33 cellular contexts compared by ENCODE assay signal in the genomic region with DNA sequence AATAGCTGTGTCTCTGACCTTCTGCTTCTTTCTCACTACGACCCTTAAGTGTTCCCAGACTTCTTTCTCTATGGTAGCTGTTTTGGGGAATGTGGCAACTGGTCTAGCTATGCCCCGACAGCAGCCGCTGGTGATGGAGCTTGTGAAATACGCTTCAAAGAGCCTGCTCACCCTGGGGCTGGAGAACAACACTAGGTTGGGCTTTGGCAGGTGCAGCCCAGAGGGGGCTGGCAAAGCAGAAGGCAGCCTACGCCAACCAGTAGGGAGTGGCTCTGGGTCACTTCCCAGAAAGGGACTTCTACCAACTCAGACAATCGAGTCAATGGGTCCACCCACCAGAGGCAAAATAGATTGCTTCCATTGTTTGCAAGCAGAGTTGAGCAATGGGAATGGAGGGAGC.
"Had no signal": no experiment of that assay in that cellular context is flagged by ENCODE, and none has a peak within 500 bp of the region (broad histone marks: within the 10 kb centered on the region; RNA-seq: fewer than 3 reads in every experiment).

No MANE protein-coding gene starts in this region.

- DNase-seq: activated B cell treated with CpG ODN at 0.5 μM for 24 hours; activated CD4-positive, alpha-beta T cell treated with anti-CD3 and anti-CD28 coated beads for 48 hours; activated CD4-positive, alpha-beta T cell treated with anti-CD3 and anti-CD28 coated beads, Interleukin-2, amount 50 U/mL, for 1 hour; activated CD4-positive, alpha-beta T cell treated with anti-CD3 and anti-CD28 coated beads, Interleukin-2, amount 50 U/mL, for 48 hours; activated CD8-positive, alpha-beta memory T cell treated with anti-CD3 and anti-CD28 coated beads for 24 hours; activated CD8-positive, alpha-beta T cell treated with anti-CD3 and anti-CD28 coated beads for 36 hours; activated effector memory CD4-positive, alpha-beta T cell treated with Interleukin-2 at 50 U/mL for 16 hours; activated gamma-delta T cell treated with Interleukin-2 at 50 U/mL for 16 hours; activated naive CD4-positive, alpha-beta T cell treated with Interleukin-2 at 50 U/mL for 16 hours; activated naive CD8-positive, alpha-beta T cell treated with anti-CD3 and anti-CD28 coated beads for 36 hours; activated naive CD8-positive, alpha-beta T cell treated with anti-CD3 and anti-CD28 coated beads, Interleukin-2, amount 50 U/mL, for 24 hours; activated T-cell treated with anti-CD3 and anti-CD28 coated beads, Interleukin-2, amount 50 U/mL, for 4 hours; adrenal gland; amygdala; aorta; body of pancreas; cortex of kidney; dermis blood vessel endothelial cell; effector CD4-positive, alpha-beta T cell; foreskin fibroblast; head of caudate nucleus; hippocampal formation; T1000; WERI-Rb-1 had no signal

- H3K9me3 ChIP-seq: adrenal gland, body of pancreas had no signal

- H3K4me1 Mint-ChIP-seq: activated naive CD4-positive, alpha-beta T cell treated with anti-CD3 and anti-CD28 coated beads, Interleukin-2, amount 50 U/mL, for 24 hours; activated naive CD8-positive, alpha-beta T cell treated with anti-CD3 and anti-CD28 coated beads for 36 hours; activated T-helper 17 cell treated with anti-CD3 and anti-CD28 coated beads, Interleukin-2, amount 50 U/mL, for 72 hours had no signal

- H3K4me3 Mint-ChIP-seq: activated B cell treated with CpG ODN at 0.5 μM for 24 hours; activated CD8-positive, alpha-beta T cell treated with anti-CD3 and anti-CD28 coated beads for 36 hours; activated naive CD4-positive, alpha-beta T cell treated with anti-CD3 and anti-CD28 coated beads, Interleukin-2, amount 50 U/mL, for 24 hours; activated naive CD8-positive, alpha-beta T cell treated with anti-CD3 and anti-CD28 coated beads for 36 hours; activated naive CD8-positive, alpha-beta T cell treated with anti-CD3 and anti-CD28 coated beads, Interleukin-2, amount 50 U/mL, for 24 hours; activated T-cell treated with anti-CD3 and anti-CD28 coated beads, Interleukin-2, amount 50 U/mL, for 4 hours; activated T-helper 17 cell treated with anti-CD3 and anti-CD28 coated beads, Interleukin-2, amount 50 U/mL, for 72 hours; T-helper 2 cell treated with Interferon-gamma antibody and Interleukin-4, amounts not matched to agents 5 μg/mL and 100 μg/mL, for 36 hours had no signal

- H3K36me3 ChIP-seq: adrenal gland, WERI-Rb-1 had no signal

- H3K27ac ChIP-seq: adrenal gland, body of pancreas, epithelial cell of prostate, WERI-Rb-1 had no signal

- H3K27me3 ChIP-seq: adrenal gland, body of pancreas had no signal

- H3K9me3 Mint-ChIP-seq: activated B cell treated with CpG ODN at 0.5 μM for 24 hours; activated CD8-positive, alpha-beta T cell treated with anti-CD3 and anti-CD28 coated beads for 36 hours; activated naive CD4-positive, alpha-beta T cell treated with anti-CD3 and anti-CD28 coated beads, Interleukin-2, amount 50 U/mL, for 24 hours; activated naive CD8-positive, alpha-beta T cell treated with anti-CD3 and anti-CD28 coated beads for 36 hours; activated naive CD8-positive, alpha-beta T cell treated with anti-CD3 and anti-CD28 coated beads, Interleukin-2, amount 50 U/mL, for 24 hours; activated T-cell treated with anti-CD3 and anti-CD28 coated beads, Interleukin-2, amount 50 U/mL, for 4 hours; T-helper 2 cell treated with Interferon-gamma antibody and Interleukin-4, amounts not matched to agents 5 μg/mL and 100 μg/mL, for 36 hours had no signal

- ATAC-seq: activated CD4-positive, CD25-positive, alpha-beta regulatory T cell treated with anti-CD3 and anti-CD28 coated beads, Interleukin-2, amount 50 U/mL, for 24 hours; activated CD8-positive, alpha-beta T cell treated with anti-CD3 and anti-CD28 coated beads for 36 hours; activated naive CD8-positive, alpha-beta T cell treated with anti-CD3 and anti-CD28 coated beads, Interleukin-2, amount 50 U/mL, for 24 hours; activated T-cell treated with anti-CD3 and anti-CD28 coated beads, Interleukin-2, amount 50 U/mL, for 4 hours; activated T-helper 17 cell treated with anti-CD3 and anti-CD28 coated beads, Interleukin-2, amount 50 U/mL, for 72 hours; body of pancreas had no signal

- H3K4me3 ChIP-seq: adrenal gland, body of pancreas had no signal

- H3K4me1 ChIP-seq: adrenal gland, body of pancreas had no signal

- H3K27me3 Mint-ChIP-seq: activated B cell treated with CpG ODN at 0.5 μM for 24 hours; activated CD8-positive, alpha-beta T cell treated with anti-CD3 and anti-CD28 coated beads for 36 hours; activated naive CD8-positive, alpha-beta T cell treated with anti-CD3 and anti-CD28 coated beads for 36 hours had no signal

- H3K27ac Mint-ChIP-seq: activated B cell treated with CpG ODN at 0.5 μM for 24 hours; activated CD8-positive, alpha-beta T cell treated with anti-CD3 and anti-CD28 coated beads for 36 hours; activated naive CD4-positive, alpha-beta T cell treated with anti-CD3 and anti-CD28 coated beads, Interleukin-2, amount 50 U/mL, for 24 hours; activated naive CD8-positive, alpha-beta T cell treated with anti-CD3 and anti-CD28 coated beads for 36 hours; activated naive CD8-positive, alpha-beta T cell treated with anti-CD3 and anti-CD28 coated beads, Interleukin-2, amount 50 U/mL, for 24 hours; activated T-helper 17 cell treated with anti-CD3 and anti-CD28 coated beads, Interleukin-2, amount 50 U/mL, for 72 hours; T-helper 2 cell treated with Interferon-gamma antibody and Interleukin-4, amounts not matched to agents 5 μg/mL and 100 μg/mL, for 36 hours had no signal

- H3K36me3 Mint-ChIP-seq: activated naive CD4-positive, alpha-beta T cell treated with anti-CD3 and anti-CD28 coated beads, Interleukin-2, amount 50 U/mL, for 24 hours; activated naive CD8-positive, alpha-beta T cell treated with anti-CD3 and anti-CD28 coated beads for 36 hours had no signal

- FAIRE-seq: colon, endometrium, endothelial cell of umbilical vein, frontal cortex had no signal
